21 cellular contexts compared by ENCODE assay signal in the genomic region with DNA sequence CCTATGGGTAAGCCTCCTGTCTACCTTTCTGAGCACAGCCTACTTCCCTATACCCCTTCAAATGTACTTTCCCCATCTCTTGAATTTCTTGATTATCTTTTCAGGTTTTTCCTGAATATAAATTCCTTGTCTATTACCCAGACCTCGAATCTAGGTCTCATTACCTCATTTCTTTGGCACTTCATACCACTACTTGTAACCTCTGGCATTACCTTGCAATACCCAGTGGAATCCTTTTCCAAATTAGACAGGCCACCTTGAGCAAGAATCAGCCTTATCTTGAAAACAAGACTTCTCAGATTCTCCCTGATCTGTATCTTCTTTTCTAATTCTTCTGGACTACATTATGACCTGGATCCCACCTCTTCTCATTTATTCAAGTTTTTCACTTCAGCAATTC.
"Had no signal": no experiment of that assay in that cellular context is flagged by ENCODE, and none has a peak within 500 bp of the region (broad histone marks: within the 10 kb centered on the region; RNA-seq: fewer than 3 reads in every experiment).

No MANE protein-coding gene starts in this region.

- H3K4me3 ChIP-seq: dorsolateral prefrontal cortex, mucosa of descending colon, stomach, vagina had no signal

- ATAC-seq: activated CD4-positive, CD25-positive, alpha-beta regulatory T cell treated with anti-CD3 and anti-CD28 coated beads, Interleukin-2, amount 50 U/mL, for 24 hours; activated CD8-positive, alpha-beta memory T cell treated with anti-CD3 and anti-CD28 coated beads, Interleukin-2, amount 10 ng/mL, durations not matched to agents 7 days and 5 days; activated CD8-positive, alpha-beta T cell treated with anti-CD3 and anti-CD28 coated beads for 36 hours; activated naive CD8-positive, alpha-beta T cell treated with anti-CD3 and anti-CD28 coated beads, Interleukin-2, amount 50 U/mL, for 24 hours; mucosa of descending colon; sciatic nerve; stimulated activated memory B cell treated with anti-CD40 and anti-IgM and Interleukin-4, amounts not matched to agents 10 μg/mL and 1 μg/mL and 100 μg/mL, for 72 hours; T-cell had no signal

- H3K36me3 ChIP-seq: stomach, vagina had no signal

- H3K4me1 ChIP-seq: stomach, vagina had no signal

- H3K9me3 ChIP-seq: mucosa of descending colon, stomach, vagina had no signal

- DNase-seq: activated CD4-positive, alpha-beta T cell treated with anti-CD3 and anti-CD28 coated beads, Interleukin-2, amount 10 ng/mL, durations not matched to agents 24 days and 14 days; activated CD8-positive, alpha-beta memory T cell treated with anti-CD3 and anti-CD28 coated beads, Interleukin-2, amount 10 ng/mL, durations not matched to agents 7 days and 5 days; activated CD8-positive, alpha-beta T cell treated with anti-CD3 and anti-CD28 coated beads for 36 hours; activated effector memory CD4-positive, alpha-beta T cell treated with anti-CD3 and anti-CD28 coated beads, Interleukin-2, amount 50 U/mL, for 16 hours; activated naive CD4-positive, alpha-beta T cell treated with anti-CD3 and anti-CD28 coated beads, Interleukin-2, amount 50 U/mL, for 16 hours; activated naive CD8-positive, alpha-beta T cell treated with anti-CD3 and anti-CD28 coated beads, Interleukin-2, amount 50 U/mL, for 24 hours; activated T-cell treated with anti-CD3 and anti-CD28 coated beads for 4 hours; anterior cingulate cortex; central memory CD4-positive, alpha-beta T cell; dorsolateral prefrontal cortex; mucosa of descending colon; occipital lobe; small intestine; stimulated activated CD4-positive, alpha-beta T cell treated with anti-CD3 and anti-CD28 coated beads, Interleukin-15, amount 100 ng/mL, for 24 hours; stomach; T-cell had no signal

- H3K27ac ChIP-seq: dorsolateral prefrontal cortex, stomach, vagina, VCaP had no signal

- H3K27me3 ChIP-seq: dorsolateral prefrontal cortex, stomach, vagina had no signal
